8 cellular contexts compared by ENCODE assay signal in genomic region chr10:37976091-37976879, GRCh38. TPM values are rescaled to one million over a fixed set of nuclear protein-coding genes. Genes with fewer than 3 reads are reported as not detected.
DNase-seq lines count a peak whose midpoint lies in the region; ATAC-seq and TF ChIP-seq lines count a peak whose summit lies in the region.

ZNF25 (minus strand) TSS chr10:37976647; CDS start chr10:37971722, 4,925 bp downstream.

- TF ChIP-seq CTCF in C4-2B (conservative IDR thresholded peaks at IDR 0.05): peak; percentile 98

- peak; percentile 97 for ATAC-seq in GM19328 (IDR thresholded peaks at IDR 0.05; ENCODE audit: unreplicated experiment)
- ATAC-seq in HG03520 (IDR thresholded peaks at IDR 0.05; ENCODE audit: unreplicated experiment): peak; percentile 94
- ATAC-seq in left lobe of liver: peak; percentile 97

- H3K27ac ChIP-seq in C4-2B: peak within 1 kb of the TSS; percentile 92

- DNase-seq in NCI-H526 treated with DMSO at 0.1 percent for 48 hours (lab: John Stamatoyannopoulos, UW) (peak; percentile 93), dedifferentiated amniotic fluid mesenchymal stem cell (ENCODE audit: extremely low spot score) (peak; percentile 99), left lobe of liver (ENCODE audit: low spot score) (peak; percentile 99)
- DNase-seq in activated CD4-positive, alpha-beta T cell treated with anti-CD3 and anti-CD28 coated beads, Interleukin-2, amount 50 U/mL, for 1 hour: peak; percentile 97
- DNase-seq in stimulated activated CD4-positive, alpha-beta T cell treated with anti-CD3 and anti-CD28 coated beads, Interleukin-2, amount 100 ng/mL, for 4 hours (ENCODE audit: low read depth): peak; percentile 97

RNA-seq across cellular contexts. Expression of gene ZNF25, which starts in this region (rescaled TPM):
- 2.3 TPM for total RNA-seq in left lobe of liver

Comparison
In these comparisons a context has a peak if more than half of its experiments do, and no peak if none do; other contexts are left out.
1. Peak in every context shown above with its lines: DNase-seq, ATAC-seq and H3K27ac ChIP-seq.